ENCODE assay signal across 1 cellular context in the genomic region with DNA sequence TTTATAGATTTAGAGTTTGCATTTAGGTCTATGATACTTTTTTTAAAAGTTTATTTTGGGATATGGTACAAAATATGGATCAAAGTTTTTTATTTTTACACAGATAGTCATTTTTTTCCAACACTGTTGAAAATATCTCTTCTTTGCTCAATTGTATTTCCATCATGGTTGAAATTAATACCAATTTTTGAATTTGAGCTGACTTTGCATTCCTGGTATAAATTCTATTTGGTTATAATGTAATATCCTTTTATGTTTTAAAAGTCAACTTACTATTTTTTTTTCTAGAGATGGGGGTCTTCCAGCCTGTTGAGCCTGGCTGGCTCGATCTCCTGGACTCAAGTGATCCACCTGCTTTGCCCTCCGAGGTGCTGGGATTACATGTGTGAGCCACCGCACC.
TF ChIP-seq lines count a peak whose summit lies in the region.

No MANE protein-coding gene starts in this region.

TF ChIP-seq in HepG2, 621 proteins besides CTCF, POLR2A, EP300 and RAD21 (continued from another document):
- TF ChIP-seq MLX (CRISPR knock-in tag; IDR thresholded peaks at IDR 0.05) (no peak), ZNF75D (CRISPR knock-in tag; IDR thresholded peaks at IDR 0.05; ENCODE audit: borderline replicate concordance) (no peak), MAFF (IDR thresholded peaks at IDR 0.05; ENCODE audit: low read depth, low read length) (peak; percentile 46; the same call in 1 of the 2 replicates)
